31 cellular contexts compared by ENCODE assay signal in the genomic region with DNA sequence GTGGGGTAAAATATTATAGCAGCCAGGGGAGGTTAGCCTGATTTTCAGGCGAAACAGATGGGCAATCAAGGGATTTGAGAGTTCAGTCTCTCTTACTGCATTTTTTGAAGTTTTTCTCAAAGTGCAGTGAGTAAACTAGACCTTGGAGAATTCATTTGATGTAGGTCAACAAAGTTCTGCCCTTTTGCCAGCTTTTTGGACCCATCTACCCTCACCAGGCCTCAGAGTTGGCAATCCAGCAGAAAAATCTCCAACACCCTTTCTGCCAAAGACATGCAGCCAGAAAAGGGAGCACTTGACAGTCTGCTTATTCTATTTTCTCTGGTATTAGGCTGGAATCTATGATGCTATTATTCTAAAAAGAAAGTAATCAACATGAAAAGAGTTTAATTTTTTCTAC.
"Had no signal": no experiment of that assay in that cellular context is flagged by ENCODE, and none has a peak within 500 bp of the region (broad histone marks: within the 10 kb centered on the region; RNA-seq: fewer than 3 reads in every experiment).

No MANE protein-coding gene starts in this region.

- H3K4me1 ChIP-seq: SJCRH30 had no signal

- DNase-seq: Karpas-422, MM.1S, MV-4-11, NCI-H1092, NCI-H1105, NCI-H1417 treated with DMSO at 0.1 percent for 48 hours, NCI-H1436 treated with DMSO at 0.1 percent for 48 hours, NCI-H1694 treated with DMSO at 0.1 percent for 48 hours, NCI-H187 treated with DMSO at 0.1 percent for 48 hours, NCI-H2029, NCI-H2081, NCI-H2171 treated with DMSO at 0.1 percent for 48 hours, NCI-H2227 treated with DMSO at 0.1 percent for 48 hours, NCI-H345, NCI-H446, NCI-H510A treated with DMSO at 0.1 percent for 48 hours, NCI-H524 treated with DMSO at 0.1 percent for 48 hours, NCI-H69, NCI-H748 treated with DMSO at 0.1 percent for 48 hours, NCI-H82, PC-9, SHP77, SIG-M5, SJCRH30, T-cell had no signal

- H3K9me3 ChIP-seq: SJCRH30 had no signal

- H3K27ac ChIP-seq: PC-9, RWPE1, SJCRH30, SK-N-MC had no signal

- H3K36me3 ChIP-seq: SJCRH30 had no signal

- H3K4me3 ChIP-seq: PC-9, SJCRH30, SK-N-MC had no signal

- H2AFZ ChIP-seq: PC-9 had no signal

- FAIRE-seq: RCC 7860 had no signal

- H3K4me2 ChIP-seq: PC-9 had no signal

- ATAC-seq: Panc1, Right ventricle myocardium inferior, SK-N-SH treated with all-trans-retinoic acid at 6 μM for 48 hours, T-cell had no signal

- H3K27me3 ChIP-seq: SJCRH30 had no signal
